In the genomic region with DNA sequence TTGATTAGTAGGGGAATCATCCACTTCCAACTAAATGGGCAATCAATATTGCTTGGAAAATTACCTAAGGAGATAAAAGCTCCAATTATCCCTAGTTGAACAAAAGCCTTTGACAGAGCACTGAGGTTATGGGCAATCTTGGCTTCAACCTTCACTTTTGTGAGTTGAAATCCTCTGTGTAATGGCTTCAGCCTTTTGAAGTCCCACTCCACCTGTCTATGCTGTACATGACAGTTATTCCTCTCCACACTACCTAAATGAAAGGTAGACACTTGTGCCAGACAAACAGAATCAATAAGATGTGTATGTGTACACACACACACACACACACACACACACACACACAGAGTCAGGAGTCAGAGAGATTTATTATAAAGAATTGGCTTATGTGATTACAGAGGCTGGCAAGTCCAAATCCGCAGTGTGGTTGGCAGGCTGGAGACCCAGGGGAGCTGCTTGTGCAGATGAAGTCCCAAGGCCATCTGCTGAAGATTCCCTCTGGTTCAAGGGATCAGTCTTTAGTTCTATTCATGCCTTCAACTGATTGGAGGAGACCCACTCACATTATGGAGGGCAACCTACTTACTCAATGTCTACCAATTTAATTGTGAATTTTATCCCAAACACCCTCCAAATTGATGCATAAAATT, we compare ENCODE assay signal across 18 cellular contexts.
"Had no signal": no experiment of that assay in that cellular context is flagged by ENCODE, and none has a peak within 500 bp of the region (broad histone marks: within the 10 kb centered on the region; RNA-seq: fewer than 3 reads in every experiment).

No MANE protein-coding gene starts in this region.

- H3K4me1 ChIP-seq: heart right ventricle, psoas muscle, spleen, testis, tibial nerve, upper lobe of right lung, vagina had no signal

- H3K9me3 ChIP-seq: neutrophil, psoas muscle, testis, tibial nerve, upper lobe of right lung, vagina had no signal

- H3K27me3 ChIP-seq: heart right ventricle, neutrophil, spleen, testis, tibial nerve, upper lobe of right lung, vagina had no signal

- DNase-seq: effector memory CD4-positive, alpha-beta T cell; heart right ventricle; hypothalamus; kidney glomerular epithelial cell; mammary epithelial cell; naive thymus-derived CD4-positive, alpha-beta T cell; nephron progenitor cell; psoas muscle; spleen; stimulated activated CD4-positive, alpha-beta T cell treated with anti-CD3 and anti-CD28 coated beads, Interleukin-15, amount 100 ng/mL, for 24 hours; stimulated activated CD4-positive, alpha-beta T cell treated with anti-CD3 and anti-CD28 coated beads, Interleukin-1b, Interleukin-23, amount 100 ng/mL, for 48 hours; stimulated activated CD4-positive, alpha-beta T cell treated with anti-CD3 and anti-CD28 coated beads, Interleukin-4, amount 100 ng/mL, for 24 hours; stimulated activated naive CD8-positive, alpha-beta T cell treated with anti-CD3 and anti-CD28 coated beads, Interleukin-15, amount 100 ng/mL, for 72 hours; testis; upper lobe of right lung had no signal

- H3K36me3 ChIP-seq: heart right ventricle, neutrophil, spleen, tibial nerve, upper lobe of right lung, vagina had no signal

- H3K4me3 ChIP-seq: heart right ventricle, psoas muscle, spleen, testis, tibial nerve, upper lobe of right lung, vagina had no signal

- H3K27ac ChIP-seq: heart right ventricle, neutrophil, psoas muscle, spleen, testis, tibial nerve, upper lobe of right lung, vagina had no signal
